8 cellular contexts compared by ENCODE assay signal in genomic region chr2:171922230-171923022, GRCh38. TPM values are rescaled to one million over a fixed set of nuclear protein-coding genes. Genes with fewer than 3 reads are reported as not detected.
DNase-seq lines count a peak whose midpoint lies in the region; ATAC-seq and TF ChIP-seq lines count a peak whose summit lies in the region.

Gene HAT1, plus strand, starts transcription at chr2:171922461. Its CDS starts 40 bp downstream, at chr2:171922501.

- H3K27me3 ChIP-seq in KMS-11 (ENCODE audit: insufficient read depth, low read depth) (no peaks in the 10 kb centered on the region), Peyer's patch (no peaks in the 10 kb centered on the region), muscle layer of colon (ENCODE audit: control insufficient read depth in 1 of 2, insufficient read depth in 2 of 2, low read length in 2 of 2) (no peaks in the 10 kb centered on the region)

- peak in 1 of 2 donors; percentile 53 for TF ChIP-seq POLR2A in Peyer's patch (IDR thresholded peaks at IDR 0.05)

- H3K9ac ChIP-seq in KMS-11 (peak within 1 kb of the TSS; percentile 88), muscle layer of colon (ENCODE audit: low read length) (peak within 1 kb of the TSS; percentile 84)

- peak within 1 kb of the TSS; percentile 84 for H3K4me3 ChIP-seq in KMS-11 (IDR thresholded peaks at IDR 0.05; ENCODE audit: insufficient read depth, low read depth, low read length)
- peak within 1 kb of the TSS; percentile 59 to 95 (median 78) for H3K4me3 ChIP-seq in Peyer's patch
- H3K4me3 ChIP-seq in muscle layer of colon (ENCODE audit: low read depth in 1 of 2, low read length in 2 of 2), result peak within 1 kb of the TSS; percentile 64 to 72

- H3K9me3 ChIP-seq in Peyer's patch, result no peaks in the 10 kb centered on the region
- no peaks in the 10 kb centered on the region for H3K9me3 ChIP-seq in muscle layer of colon (ENCODE audit: low read length)

- H3K4me2 ChIP-seq in KMS-11, result peak within 1 kb of the TSS; percentile 98

- peak; percentile 96 for ATAC-seq in GM21737 (IDR thresholded peaks at IDR 0.05; ENCODE audit: unreplicated experiment)
- ATAC-seq in esophagus mucosa, result peak; percentile 100

- TF ChIP-seq CTCF in KMS-11 (conservative IDR thresholded peaks at IDR 0.05; ENCODE audit: low read depth, low read length) (no peak), Peyer's patch (IDR thresholded peaks at IDR 0.05) (no peak)

- no peaks in the 10 kb centered on the region for H4K20me1 ChIP-seq in KMS-11 (ENCODE audit: insufficient read depth)

- DNase-seq in DMS53 treated with DMSO at 0.1 percent for 48 hours (lab: John Stamatoyannopoulos, UW; ENCODE audit: unreplicated experiment) (peak; percentile 97), Peyer's patch (peak; percentile 97 to 99 (median 98))
- DNase-seq in activated T-cell treated with anti-CD3 and anti-CD28 coated beads, Interleukin-2, amount 50 U/mL, for 48 hours, result peak; percentile 99
- DNase-seq in stimulated activated CD8-positive, alpha-beta memory T cell treated with anti-CD3 and anti-CD28 coated beads, Interleukin-7, amount 100 ng/mL, for 24 hours (ENCODE audit: low read depth), result peak; percentile 96

- peaks cover 31% of the 10 kb centered on the region for H3K79me2 ChIP-seq in KMS-11 (ENCODE audit: insufficient read depth, low read depth)

- H3K4me1 ChIP-seq in KMS-11 (ENCODE audit: low read depth, poor library complexity, severe bottlenecking) (peaks cover 34% of the 10 kb centered on the region), Peyer's patch (peaks cover 0 to 12% (median 3%) of the 10 kb centered on the region in 4 donors), muscle layer of colon (ENCODE audit: insufficient read depth, low read length) (peaks cover 19% of the 10 kb centered on the region)

- peak within 1 kb of the TSS; percentile 87 for H2AFZ ChIP-seq in KMS-11 (ENCODE audit: low read depth)

- peak within 1 kb of the TSS; percentile 78 for H3K27ac ChIP-seq in KMS-11
- peak within 1 kb of the TSS; percentile 83 to 92 (median 88) for H3K27ac ChIP-seq in Peyer's patch
- peak within 1 kb of the TSS; percentile 95 for H3K27ac ChIP-seq in muscle layer of colon (ENCODE audit: low read depth, low read length)

- H3K36me3 ChIP-seq in KMS-11 (ENCODE audit: insufficient read depth), result no peaks in the 10 kb centered on the region
- no peaks in the 10 kb centered on the region for H3K36me3 ChIP-seq in Peyer's patch
- H3K36me3 ChIP-seq in muscle layer of colon (ENCODE audit: insufficient read depth, low read length), result peaks cover 8% of the 10 kb centered on the region

RNA-seq across cellular contexts. Expression of gene HAT1, which starts in this region (rescaled TPM):
- total RNA-seq in Peyer's patch, result 10 to 100 TPM in 3 of 4 donors, 1 to 10 TPM in 1; 8.7 to 19.0 (median 12.3) TPM
- total RNA-seq in esophagus mucosa, result 25.3 TPM

Comparison
In these comparisons a context has a peak if more than half of its experiments do, and no peak if none do; other contexts are left out.
1. Peak in every context shown above with its lines: DNase-seq, ATAC-seq, H3K4me3 ChIP-seq and H3K27ac ChIP-seq.